Comparison of ENCODE assay signal across 8 cellular contexts in the genomic region with DNA sequence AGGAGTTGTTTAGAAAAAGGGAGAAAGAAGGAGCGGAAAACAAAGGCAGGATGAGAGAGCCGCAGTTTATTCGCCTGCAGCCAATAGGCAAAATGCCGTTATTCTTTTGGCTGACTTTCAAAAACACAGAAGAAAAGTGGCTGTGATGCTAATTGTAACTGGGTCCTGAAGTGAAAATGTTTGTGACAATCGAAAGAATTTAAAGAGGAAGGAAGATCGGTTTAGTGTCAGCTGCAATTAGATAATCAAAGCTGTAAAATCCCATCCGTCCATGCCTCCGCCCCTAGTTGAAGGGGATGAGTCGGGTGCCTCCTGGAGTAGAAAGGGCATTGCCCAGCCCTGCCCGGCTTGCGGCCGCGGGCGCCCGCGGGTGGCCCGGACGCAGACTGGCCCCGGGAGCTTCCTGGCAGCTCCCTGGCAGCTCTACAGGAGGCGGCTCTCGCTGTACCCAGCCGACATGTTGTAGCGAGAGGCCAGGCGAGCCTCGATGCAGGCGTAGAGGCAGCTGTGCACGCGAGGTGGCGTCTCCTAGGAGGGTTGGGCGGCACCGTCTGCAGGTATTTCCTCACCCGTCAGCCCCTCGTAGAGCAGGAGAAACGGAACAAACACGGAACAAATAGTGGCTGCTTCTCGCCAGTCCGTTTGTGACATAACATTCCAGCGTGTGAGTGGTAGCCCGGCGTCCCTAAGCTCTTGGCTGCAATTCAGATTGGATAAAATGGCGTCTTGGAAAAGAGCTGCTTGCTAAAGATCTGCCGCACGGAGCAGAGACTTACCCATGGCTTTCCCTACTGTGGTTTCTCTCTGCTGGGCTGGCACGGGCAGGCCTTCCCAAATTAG.
A peak's percentile ranks its signal among the peaks of the same experiment; 100 is the strongest.
DNase-seq lines count a peak whose midpoint lies in the region; ATAC-seq and TF ChIP-seq lines count a peak whose summit lies in the region.

No MANE protein-coding gene starts in this region.

- no peak for TF ChIP-seq POLR2A in esophagus muscularis mucosa (IDR thresholded peaks at IDR 0.05; ENCODE audit: low read depth)

- no peaks in the 10 kb centered on the region for H3K9me3 ChIP-seq in esophagus muscularis mucosa

- TF ChIP-seq EP300 in esophagus muscularis mucosa (IDR thresholded peaks at IDR 0.05), result no peak

- H3K36me3 ChIP-seq in esophagus muscularis mucosa, result peaks cover 0 to 10% (median 6%) of the 10 kb centered on the region in 4 donors

- DNase-seq in activated gamma-delta T cell treated with Interleukin-2 at 50 U/mL for 16 hours (peak; percentile 16), activated gamma-delta T cell (lab: John Stamatoyannopoulos, UW) (no peak), NCI-H748 treated with DMSO at 0.1 percent for 48 hours (lab: John Stamatoyannopoulos, UW) (peak; percentile 45), esophagus muscularis mucosa (ENCODE audit: extremely low spot score) (peak; percentile 92), natural killer cell (no peak)
- peak; percentile 47 for DNase-seq in activated T-cell treated with anti-CD3 and anti-CD28 coated beads, Interleukin-2, amount 50 U/mL, for 1 hour

- H3K4me3 Mint-ChIP-seq in natural killer cell, result peak overlapping the region; percentile 76

- peaks cover 11% of the 10 kb centered on the region for H3K36me3 Mint-ChIP-seq in natural killer cell

- H3K27me3 Mint-ChIP-seq in natural killer cell (ENCODE audit: low read depth in 2 of 2), result no peaks in the 10 kb centered on the region

- ATAC-seq in natural killer cell, result peak in 2 of 3 donors; percentile 44 to 84
- no peak for ATAC-seq in GM19351 (IDR thresholded peaks at IDR 0.05; ENCODE audit: unreplicated experiment)
- ATAC-seq in HG03432 (IDR thresholded peaks at IDR 0.05; ENCODE audit: unreplicated experiment), result no peak

- H3K9me3 Mint-ChIP-seq in natural killer cell, result no peaks in the 10 kb centered on the region

- WGBS in esophagus muscularis mucosa, result 14% methylated on average over 33 of the region's 44 CpGs

- TF ChIP-seq CTCF in esophagus muscularis mucosa (IDR thresholded peaks at IDR 0.05) (peak in 2 of 3 experiments; percentile 14 to 17), natural killer cell (IDR thresholded peaks at IDR 0.05) (no peak)

- peaks cover 35 to 42% of the 10 kb centered on the region in 2 donors for H3K4me1 Mint-ChIP-seq in natural killer cell

- peaks cover 10 to 52% (median 50%) of the 10 kb centered on the region in 4 donors for H3K4me1 ChIP-seq in esophagus muscularis mucosa

- no peaks in the 10 kb centered on the region for H3K27me3 ChIP-seq in esophagus muscularis mucosa

- peak overlapping the region; percentile 87 to 94 (median 91) for H3K27ac ChIP-seq in esophagus muscularis mucosa (replicated peaks in 1 of 4)

- peak overlapping the region; percentile 6 to 21 for H3K27ac Mint-ChIP-seq in natural killer cell

- intact Hi-C loops in esophagus muscularis mucosa (cut with DNase I), result no loop called here
- intact Hi-C loops in natural killer cell (cut with micrococcal nuclease), result no loop called here

- peak overlapping the region; percentile 56 to 70 (median 58) for H3K4me3 ChIP-seq in esophagus muscularis mucosa

Comparison
In these comparisons a context has a peak if more than half of its experiments do, and no peak if none do; other contexts are left out.
1. DNase-seq: peak in activated gamma-delta T cell treated with Interleukin-2 at 50 U/mL for 16 hours (single experiment), NCI-H748 treated with DMSO at 0.1 percent for 48 hours (single experiment), activated T-cell treated with anti-CD3 and anti-CD28 coated beads, Interleukin-2, amount 50 U/mL, for 1 hour (single experiment) and esophagus muscularis mucosa (single experiment); none in activated gamma-delta T cell (single experiment) and natural killer cell (single experiment).
2. ATAC-seq: peak in natural killer cell (2 of 3); none in GM19351 (single experiment) and HG03432 (single experiment).